ENCODE assay signal across 17 cellular contexts in genomic region chr2:85185431-85185940, GRCh38. TPM values are rescaled to one million over a fixed set of nuclear protein-coding genes. Genes with fewer than 3 reads are reported as not detected.
DNase-seq lines count a peak whose midpoint lies in the region; ATAC-seq, FAIRE-seq and TF ChIP-seq lines count a peak whose summit lies in the region.
"Had no signal": no experiment of that assay in that cellular context is flagged by ENCODE, and none has a peak within 500 bp of the region (broad histone marks: within the 10 kb centered on the region; RNA-seq: fewer than 3 reads in every experiment).

No MANE protein-coding gene starts in this region.

- H3K9me3 Mint-ChIP-seq in GM23338, result no peaks in the 10 kb centered on the region
- no peaks in the 10 kb centered on the region for H3K9me3 Mint-ChIP-seq in effector memory CD8-positive, alpha-beta T cell
- H3K9me3 Mint-ChIP-seq in nephron, result no peaks in the 10 kb centered on the region
- H3K9me3 Mint-ChIP-seq: CD8-positive, alpha-beta memory T cell had no signal

- H3K27me3 ChIP-seq in GM23338 (ENCODE audit: insufficient read depth) (no peaks in the 10 kb centered on the region), ascending aorta (no peaks in the 10 kb centered on the region)
- H3K27me3 ChIP-seq: BE2C, SJCRH30 had no signal

- TF ChIP-seq CTCF in GM23338 (conservative IDR thresholded peaks at IDR 0.05; ENCODE audit: low read depth in 2 of 2) (no peak), nephron (IDR thresholded peaks at IDR 0.05; ENCODE audit: unreplicated experiment in 3 of 3) (no peak), ascending aorta (IDR thresholded peaks at IDR 0.05) (no peak)

- H3K27ac Mint-ChIP-seq in GM23338 (peak overlapping the region; percentile 84; the same call in 1 of the 2 replicates), nephron (peak overlapping the region; percentile 10 to 59 (median 47))
- no peak overlapping the region for H3K27ac Mint-ChIP-seq in effector memory CD8-positive, alpha-beta T cell
- H3K27ac Mint-ChIP-seq: CD8-positive, alpha-beta memory T cell had no signal

- H3K9me3 ChIP-seq in ascending aorta, result no peaks in the 10 kb centered on the region
- H3K9me3 ChIP-seq: BE2C, SJCRH30 had no signal

- H3K79me2 ChIP-seq in GM23338 (replicated peaks; ENCODE audit: insufficient read depth), result peaks cover 98% of the 10 kb centered on the region

- H3K27me3 Mint-ChIP-seq in GM23338 (ENCODE audit: insufficient read depth, low read depth, poor library complexity) (peaks cover 13% of the 10 kb centered on the region), nephron (ENCODE audit: low read depth) (no peaks in the 10 kb centered on the region)
- H3K27me3 Mint-ChIP-seq in effector memory CD8-positive, alpha-beta T cell, result peaks cover 16 to 41% of the 10 kb centered on the region in 2 donors

- H3K4me3 Mint-ChIP-seq in GM23338 (no peak overlapping the region), nephron (no peak overlapping the region)
- no peak overlapping the region for H3K4me3 Mint-ChIP-seq in effector memory CD8-positive, alpha-beta T cell
- H3K4me3 Mint-ChIP-seq: CD8-positive, alpha-beta memory T cell had no signal

- no peak overlapping the region for H3K4me2 ChIP-seq in GM23338

- H3K4me3 ChIP-seq in GM23338 (no peak overlapping the region), ascending aorta (no peak overlapping the region)
- H3K4me3 ChIP-seq: SJCRH30 had no signal

- H3K4me1 ChIP-seq in GM23338 (ENCODE audit: insufficient read depth) (peaks cover 54% of the 10 kb centered on the region), ascending aorta (peaks cover 5 to 11% of the 10 kb centered on the region in 2 donors)
- H3K4me1 ChIP-seq: BE2C had no signal

- H3F3A ChIP-seq in GM23338 (replicated peaks; ENCODE audit: low read depth), result peaks cover 13% of the 10 kb centered on the region

- peaks cover 85% of the 10 kb centered on the region for H3K4me1 Mint-ChIP-seq in GM23338
- H3K4me1 Mint-ChIP-seq in effector memory CD8-positive, alpha-beta T cell (ENCODE audit: low read depth in 2 of 2), result peaks cover 3 to 6% of the 10 kb centered on the region in 2 donors
- peaks cover 74% of the 10 kb centered on the region for H3K4me1 Mint-ChIP-seq in nephron

- H3K36me3 ChIP-seq in GM23338 (ENCODE audit: insufficient read depth) (no peaks in the 10 kb centered on the region), ascending aorta (no peaks in the 10 kb centered on the region)
- H3K36me3 ChIP-seq: BE2C had no signal

- no peak overlapping the region for H2AFZ ChIP-seq in GM23338

- peaks cover 84% of the 10 kb centered on the region for H4K20me1 ChIP-seq in GM23338 (replicated peaks; ENCODE audit: insufficient read depth)

- H3K27ac ChIP-seq in GM23338 (ENCODE audit: low read depth), result 0 out of 2 replicates have a peak overlapping the region, but pooled peaks have one; percentile 72
- no peak overlapping the region for H3K27ac ChIP-seq in ascending aorta
- H3K27ac ChIP-seq: RWPE1, SJCRH30 had no signal

- H3K36me3 Mint-ChIP-seq in GM23338 (ENCODE audit: low read depth) (peaks cover 32% of the 10 kb centered on the region), nephron (ENCODE audit: low read depth) (peaks cover 26% of the 10 kb centered on the region)
- H3K36me3 Mint-ChIP-seq in effector memory CD8-positive, alpha-beta T cell (ENCODE audit: insufficient read depth), result peaks cover 3% of the 10 kb centered on the region
- H3K36me3 Mint-ChIP-seq: CD8-positive, alpha-beta memory T cell had no signal

- peak; percentile 5 for DNase-seq in CMK (ENCODE audit: low read depth)
- DNase-seq in GM23338 (ENCODE audit: low spot score), result no peak
- DNase-seq in effector memory CD8-positive, alpha-beta T cell, result no peak
- DNase-seq in ascending aorta (ENCODE audit: low spot score in 2 of 2), result no peak
- no peak for DNase-seq in sciatic nerve (ENCODE audit: low spot score)
- DNase-seq in frontal cortex (ENCODE audit: low spot score in 2 of 2), result no peak
- DNase-seq: CD8-positive, alpha-beta memory T cell; EL; NCI-H1436; NCI-H2029 treated with DMSO at 0.1 percent for 48 hours; NCI-H526 had no signal

- H3K9me2 ChIP-seq in GM23338 (ENCODE audit: insufficient read depth), result no peaks in the 10 kb centered on the region; the same call in 1 of the 2 replicates

- no peak for FAIRE-seq in frontal cortex (lab: Jason Lieb, UNC)
- FAIRE-seq: H54, HepG2 had no signal

- ATAC-seq in GM23338, result no peak; the same call in 2 of the 3 replicates
- peak; percentile 17 for ATAC-seq in effector memory CD8-positive, alpha-beta T cell (replicated peaks)
- ATAC-seq in sciatic nerve, result no peak

- intact Hi-C loops in ascending aorta (cut with DNase I) (no loop called here), sciatic nerve (cut with DNase I) (no loop called here)

TF ChIP-seq in GM23338, 12 proteins besides CTCF, POLR2A, EP300 and RAD21:
- TF ChIP-seq, protein P1, sequence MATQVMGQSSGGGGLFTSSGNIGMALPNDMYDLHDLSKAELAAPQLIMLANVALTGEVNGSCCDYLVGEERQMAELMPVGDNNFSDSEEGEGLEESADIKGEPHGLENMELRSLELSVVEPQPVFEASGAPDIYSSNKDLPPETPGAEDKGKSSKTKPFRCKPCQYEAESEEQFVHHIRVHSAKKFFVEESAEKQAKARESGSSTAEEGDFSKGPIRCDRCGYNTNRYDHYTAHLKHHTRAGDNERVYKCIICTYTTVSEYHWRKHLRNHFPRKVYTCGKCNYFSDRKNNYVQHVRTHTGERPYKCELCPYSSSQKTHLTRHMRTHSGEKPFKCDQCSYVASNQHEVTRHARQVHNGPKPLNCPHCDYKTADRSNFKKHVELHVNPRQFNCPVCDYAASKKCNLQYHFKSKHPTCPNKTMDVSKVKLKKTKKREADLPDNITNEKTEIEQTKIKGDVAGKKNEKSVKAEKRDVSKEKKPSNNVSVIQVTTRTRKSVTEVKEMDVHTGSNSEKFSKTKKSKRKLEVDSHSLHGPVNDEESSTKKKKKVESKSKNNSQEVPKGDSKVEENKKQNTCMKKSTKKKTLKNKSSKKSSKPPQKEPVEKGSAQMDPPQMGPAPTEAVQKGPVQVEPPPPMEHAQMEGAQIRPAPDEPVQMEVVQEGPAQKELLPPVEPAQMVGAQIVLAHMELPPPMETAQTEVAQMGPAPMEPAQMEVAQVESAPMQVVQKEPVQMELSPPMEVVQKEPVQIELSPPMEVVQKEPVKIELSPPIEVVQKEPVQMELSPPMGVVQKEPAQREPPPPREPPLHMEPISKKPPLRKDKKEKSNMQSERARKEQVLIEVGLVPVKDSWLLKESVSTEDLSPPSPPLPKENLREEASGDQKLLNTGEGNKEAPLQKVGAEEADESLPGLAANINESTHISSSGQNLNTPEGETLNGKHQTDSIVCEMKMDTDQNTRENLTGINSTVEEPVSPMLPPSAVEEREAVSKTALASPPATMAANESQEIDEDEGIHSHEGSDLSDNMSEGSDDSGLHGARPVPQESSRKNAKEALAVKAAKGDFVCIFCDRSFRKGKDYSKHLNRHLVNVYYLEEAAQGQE (IDR thresholded peaks at IDR 0.05; ENCODE audit: unreplicated experiment), result no peak
- no peak for TF ChIP-seq EZH2 (IDR thresholded peaks at IDR 0.05; ENCODE audit: low read depth, unreplicated experiment)

RNA-seq across cellular contexts. Expression of gene TCF7L1, which starts 52.3 kb away (rescaled TPM):
- 42.4 and 47.3 TPM in 2 replicates for total RNA-seq in GM23338 (2014; rRNA removed; shearing (Covaris generic))
- 101 and 113 TPM in 2 replicates for polyA plus RNA-seq in GM23338 (2016; fragmentation: Nextera tagmentation; extraction: Ambion mirVana)
- total RNA-seq in ascending aorta (10.3 TPM), sciatic nerve (26.9 TPM), frontal cortex (0.41 TPM)
- total RNA-seq: CD8-positive, alpha-beta memory T cell had no signal

Comparison
In these comparisons a context has a peak if more than half of its experiments do, and no peak if none do; other contexts are left out.
1. H3K27ac Mint-ChIP-seq: peak in GM23338 (single experiment) and nephron (3 of 3); none in effector memory CD8-positive, alpha-beta T cell (0 of 2).